29 cellular contexts compared by ENCODE assay signal in genomic region chr11:36583667-36584066, GRCh38. TPM values are rescaled to one million over a fixed set of nuclear protein-coding genes. Genes with fewer than 3 reads are reported as not detected.
"Had no signal": no experiment of that assay in that cellular context is flagged by ENCODE, and none has a peak within 500 bp of the region (broad histone marks: within the 10 kb centered on the region; RNA-seq: fewer than 3 reads in every experiment).

No MANE protein-coding gene starts in this region.

- H3K4me3 Mint-ChIP-seq: activated CD8-positive, alpha-beta T cell treated with anti-CD3 and anti-CD28 coated beads for 36 hours; activated naive CD4-positive, alpha-beta T cell treated with anti-CD3 and anti-CD28 coated beads, Interleukin-2, amount 50 U/mL, for 24 hours; activated naive CD8-positive, alpha-beta T cell treated with anti-CD3 and anti-CD28 coated beads, Interleukin-2, amount 50 U/mL, for 24 hours; activated T-cell treated with anti-CD3 and anti-CD28 coated beads, Interleukin-2, amount 50 U/mL, for 4 hours; natural killer cell treated with Interleukin-12 subunit alpha and Interleukin-12 subunit beta and Interleukin-15 and Interleukin-18, amount 100 ng/mL, for 72 hours; T-helper 17 cell; WTC11 had no signal

- H3K27ac ChIP-seq: left lung, skin epidermis, testis, transverse colon had no signal

- DNase-seq: activated CD4-positive, alpha-beta T cell treated with anti-CD3 and anti-CD28 coated beads, Interleukin-2, amount 50 U/mL, for 1 hour; activated CD8-positive, alpha-beta T cell treated with anti-CD3 and anti-CD28 coated beads for 36 hours; activated naive CD8-positive, alpha-beta T cell treated with anti-CD3 and anti-CD28 coated beads, Interleukin-2, amount 50 U/mL, for 24 hours; activated T-cell treated with anti-CD3 and anti-CD28 coated beads, Interleukin-2, amount 50 U/mL, for 4 hours; amygdala; caudate nucleus; foreskin fibroblast; head of caudate nucleus; left lung; mesendoderm; mucosa of descending colon; posterior cingulate gyrus; stimulated activated CD4-positive, alpha-beta T cell treated with anti-CD3 and anti-CD28 coated beads, Interleukin-12 subunit alpha, Interleukin-12 subunit beta, amount 100 ng/mL, for 4 hours; stimulated activated CD4-positive, alpha-beta T cell treated with anti-CD3 and anti-CD28 coated beads, Interleukin-4, amount 100 ng/mL, for 1 hour; stimulated activated naive CD8-positive, alpha-beta T cell treated with anti-CD3 and anti-CD28 coated beads, Interleukin-15, Interleukin-2, amounts not matched to agents 100 U/mL and 50 U/mL, for 24 hours; T-helper 17 cell; T1000; testis; transverse colon had no signal

- H3K36me3 ChIP-seq: left lung, transverse colon had no signal

- H3K36me3 Mint-ChIP-seq: activated naive CD4-positive, alpha-beta T cell treated with anti-CD3 and anti-CD28 coated beads, Interleukin-2, amount 50 U/mL, for 24 hours; natural killer cell treated with Interleukin-12 subunit alpha and Interleukin-12 subunit beta and Interleukin-15 and Interleukin-18, amount 100 ng/mL, for 72 hours had no signal

- H3K9me3 Mint-ChIP-seq: activated T-cell treated with anti-CD3 and anti-CD28 coated beads, Interleukin-2, amount 50 U/mL, for 4 hours; activated T-helper 2 cell treated with anti-CD3 and anti-CD28 coated beads, Interferon-gamma antibody, Interleukin-2, Interleukin-4, amounts not matched to agents 10 μg/mL and 5 μg/mL and 100 μg/mL, durations not matched to agents 14 hours and 24 hours and 36 hours; natural killer cell treated with Interleukin-12 subunit alpha and Interleukin-12 subunit beta and Interleukin-15 and Interleukin-18, amount 100 ng/mL, for 72 hours had no signal

- H3K4me1 Mint-ChIP-seq: activated naive CD4-positive, alpha-beta T cell treated with anti-CD3 and anti-CD28 coated beads, Interleukin-2, amount 50 U/mL, for 24 hours; activated naive CD8-positive, alpha-beta T cell treated with anti-CD3 and anti-CD28 coated beads, Interleukin-2, amount 50 U/mL, for 24 hours; WTC11 had no signal

- H3K4me3 ChIP-seq: left lung, lung, mucosa of descending colon, skin epidermis, testis, transverse colon had no signal

- H3K4me1 ChIP-seq: left lung, testis, transverse colon had no signal

- H3K27ac Mint-ChIP-seq: activated CD8-positive, alpha-beta T cell treated with anti-CD3 and anti-CD28 coated beads for 36 hours; activated naive CD4-positive, alpha-beta T cell treated with anti-CD3 and anti-CD28 coated beads, Interleukin-2, amount 50 U/mL, for 24 hours; activated naive CD8-positive, alpha-beta T cell treated with anti-CD3 and anti-CD28 coated beads, Interleukin-2, amount 50 U/mL, for 24 hours; activated T-helper 2 cell treated with anti-CD3 and anti-CD28 coated beads, Interferon-gamma antibody, Interleukin-2, Interleukin-4, amounts not matched to agents 10 μg/mL and 5 μg/mL and 100 μg/mL, durations not matched to agents 14 hours and 24 hours and 36 hours; natural killer cell treated with Interleukin-12 subunit alpha and Interleukin-12 subunit beta and Interleukin-15 and Interleukin-18, amount 100 ng/mL, for 72 hours; T-helper 17 cell; WTC11 had no signal

- H3K27me3 ChIP-seq: testis had no signal

- H3K9me3 ChIP-seq: mucosa of descending colon, testis, transverse colon had no signal

RNA-seq across cellular contexts. Expression of gene RAG2, which starts 14.4 kb away (rescaled TPM):
- total RNA-seq: activated CD8-positive, alpha-beta T cell treated with anti-CD3 and anti-CD28 coated beads for 36 hours; activated T-cell treated with anti-CD3 and anti-CD28 coated beads, Interleukin-2, amount 50 U/mL, for 4 hours; activated T-helper 2 cell treated with anti-CD3 and anti-CD28 coated beads, Interferon-gamma antibody, Interleukin-2, Interleukin-4, amounts not matched to agents 10 μg/mL and 5 μg/mL and 100 μg/mL, durations not matched to agents 14 hours and 24 hours and 36 hours; esophagus mucosa; left lung; lung; mucosa of descending colon; myocyte; natural killer cell treated with Interleukin-12 subunit alpha and Interleukin-12 subunit beta and Interleukin-15 and Interleukin-18, amount 100 ng/mL, for 72 hours; osteoblast; sciatic nerve; T-helper 17 cell; transverse colon; WTC11 had no signal
- polyA plus RNA-seq: lung had no signal
